ENCODE assay signal across 9 cellular contexts in genomic region chr17:38742431-38743308, GRCh38. TPM values are rescaled to one million over a fixed set of nuclear protein-coding genes. Genes with fewer than 3 reads are reported as not detected.
DNase-seq lines count a peak whose midpoint lies in the region; ATAC-seq and TF ChIP-seq lines count a peak whose summit lies in the region.
"Had no signal": no experiment of that assay in that cellular context is flagged by ENCODE, and none has a peak within 500 bp of the region (broad histone marks: within the 10 kb centered on the region; RNA-seq: fewer than 3 reads in every experiment).

No MANE protein-coding gene starts in this region.

- intact Hi-C loops in psoas muscle (cut with DNase I), result no loop called here

- TF ChIP-seq CTCF in Peyer's patch (IDR thresholded peaks at IDR 0.05) (no peak), fibroblast of mammary gland (conservative IDR thresholded peaks at IDR 0.05; ENCODE audit: control insufficient read depth, insufficient read depth, low read depth, low read length) (no peak), psoas muscle (IDR thresholded peaks at IDR 0.05) (no peak)

- no peaks in the 10 kb centered on the region for H3K36me3 Mint-ChIP-seq in immature natural killer cell

- CTCF ChIA-PET in HEK293T (lab: Yijun Ruan, JAX), result no interaction called here

- H3K9me3 ChIP-seq in Peyer's patch (no peaks in the 10 kb centered on the region), psoas muscle (no peaks in the 10 kb centered on the region)

- H3K27ac Mint-ChIP-seq in immature natural killer cell, result no peak overlapping the region

- H3K4me3 Mint-ChIP-seq in immature natural killer cell, result no peak overlapping the region

- POLR2A ChIA-PET in HEK293T (lab: Yijun Ruan, JAX), result interaction anchor here (1.1 kb wide), 1 partner anchor 9 kb away, joined by 5 read pairs; the partner anchor contains the start of gene PSMB3

- ATAC-seq in psoas muscle (peak; percentile 19 to 56 (median 42)), GM21526 (IDR thresholded peaks at IDR 0.05; ENCODE audit: low FRiP score, unreplicated experiment) (no peak)

- H3K4me3 ChIP-seq in Peyer's patch, result peak overlapping the region in 1 of 4 donors; percentile 9
- no peak overlapping the region for H3K4me3 ChIP-seq in fibroblast of mammary gland (ENCODE audit: control insufficient read depth, low read depth, low read length)
- no peak overlapping the region for H3K4me3 ChIP-seq in psoas muscle

- H3K4me1 Mint-ChIP-seq in immature natural killer cell, result peaks cover 7 to 9% of the 10 kb centered on the region in 2 donors

- DNase-seq in HEK293T (ENCODE audit: extremely low spot score) (no peak), Peyer's patch (peak in 2 of 3 donors; percentile 71 to 75), fibroblast of mammary gland (ENCODE audit: low read depth) (peak; percentile 89), psoas muscle (peak in 1 of 2 donors; percentile 59), middle frontal gyrus (ENCODE audit: extremely low spot score, low spot score) (no peak), immature natural killer cell (no peak), activated gamma-delta T cell treated with Interleukin-2 at 50 U/mL for 16 hours (no peak)

- TF ChIP-seq POLR2A in Peyer's patch (IDR thresholded peaks at IDR 0.05), result peak in 1 of 2 donors; percentile 19

- H3K4me1 ChIP-seq in Peyer's patch, result peaks cover 7 to 83% (median 12%) of the 10 kb centered on the region in 4 donors
- H3K4me1 ChIP-seq in psoas muscle, result peaks cover 16% of the 10 kb centered on the region

- H3K27me3 Mint-ChIP-seq in immature natural killer cell (ENCODE audit: low read depth in 3 of 3), result peaks cover 13 to 28% (median 14%) of the 10 kb centered on the region in 3 donors

- peaks cover 0 to 18% (median 0%) of the 10 kb centered on the region in 3 donors for H3K36me3 ChIP-seq in Peyer's patch
- H3K36me3 ChIP-seq in psoas muscle (ENCODE audit: insufficient read depth in 1 of 2, low read depth in 1 of 2), result peaks cover 0 to 7% of the 10 kb centered on the region in 2 donors

- H3K27me3 ChIP-seq in Peyer's patch (no peaks in the 10 kb centered on the region), psoas muscle (ENCODE audit: insufficient read depth in 3 of 3, low read length in 2 of 3) (peaks cover 0 to 22% (median 3%) of the 10 kb centered on the region in 3 donors)

- 27 to 32% (median 30%) methylated on average over 22 of the region's 22 CpGs for WGBS in psoas muscle, 3 donors

- H3K27ac ChIP-seq in Peyer's patch (peak overlapping the region in 3 of 4 donors; percentile 59 to 86 (median 85)), psoas muscle (peak overlapping the region; percentile 70)
- H3K27ac ChIP-seq: KMS-11 had no signal

- no peaks in the 10 kb centered on the region for H3K9me3 Mint-ChIP-seq in immature natural killer cell

TF ChIP-seq in HEK293T, 16 proteins besides CTCF, POLR2A, EP300 and RAD21:
- TF ChIP-seq SUZ12 (IDR thresholded peaks at IDR 0.05) (no peak), PKNOX1 (IDR thresholded peaks at IDR 0.05) (peak; percentile 53), HDGF (IDR thresholded peaks at IDR 0.05; ENCODE audit: borderline replicate concordance) (no peak)

RNA-seq across cellular contexts. Expression of gene PCGF2, which starts 5.5 kb away (rescaled TPM):
- total RNA-seq in Peyer's patch (10 to 100 TPM in 2 of 4 donors, 1 to 10 TPM in 2; 8.3 to 41.9 (median 14.5) TPM), psoas muscle (10 to 100 TPM in 1 of 4 donors, 1 to 10 TPM in 3; 7.1 to 10.8 (median 7.5) TPM)
- polyA plus RNA-seq in psoas muscle (1 to 10 TPM; 3.3 to 5.8 (median 5.1) TPM), immature natural killer cell (not detected)

RNA-seq across cellular contexts. Expression of gene PSMB3, which starts 9.9 kb away (rescaled TPM):
- total RNA-seq in Peyer's patch (100 to 1,000 TPM; 106 to 165 (median 109) TPM), psoas muscle (100 to 1,000 TPM; 112 to 209 (median 184) TPM)
- polyA plus RNA-seq in psoas muscle (100 to 1,000 TPM; 286 to 463 (median 332) TPM), immature natural killer cell (100 to 1,000 TPM; 509 to 821 (median 662) TPM)

RNA-seq across cellular contexts. Expression of gene CISD3, which starts 12.5 kb away (rescaled TPM):
- total RNA-seq in Peyer's patch, result 10 to 100 TPM; 10.7 to 55.0 (median 43.2) TPM
- total RNA-seq in psoas muscle, result 10 to 100 TPM; 29.9 to 45.5 (median 37.4) TPM
- 10 to 100 TPM; 39.6 to 83.6 (median 41.5) TPM for polyA plus RNA-seq in psoas muscle
- 100 to 1,000 TPM; 143 to 197 (median 160) TPM for polyA plus RNA-seq in immature natural killer cell

RNA-seq across cellular contexts. Expression of gene MLLT6, which starts 37.6 kb away (rescaled TPM):
- total RNA-seq in Peyer's patch (100 to 1,000 TPM in 3 of 4 donors, 10 to 100 TPM in 1; 69.2 to 297 (median 190) TPM), psoas muscle (100 to 1,000 TPM in 1 of 4 donors, 10 to 100 TPM in 3; 78.5 to 120 (median 84.9) TPM)
- polyA plus RNA-seq in psoas muscle (10 to 100 TPM; 16.3 to 50.2 (median 25.5) TPM), immature natural killer cell (10 to 100 TPM in 1 of 3 donors, 1 to 10 TPM in 2; 3.8 to 24.5 (median 7.4) TPM)

RNA-seq across cellular contexts. Expression of gene PIP4K2B, which starts 56.7 kb away (rescaled TPM):
- total RNA-seq in Peyer's patch (10 to 100 TPM; 16.7 to 61.9 (median 22.8) TPM), psoas muscle (10 to 100 TPM; 61.2 to 66.7 (median 63.8) TPM)
- polyA plus RNA-seq in psoas muscle (10 to 100 TPM; 19.3 to 72.6 (median 26.5) TPM), immature natural killer cell (10 to 100 TPM in 2 of 3 donors, 1 to 10 TPM in 1; 6.2 to 15.4 (median 12.5) TPM)

Comparison
In these comparisons a context has a peak if more than half of its experiments do, and no peak if none do; other contexts are left out.
1. DNase-seq: peak in Peyer's patch (2 of 3) and fibroblast of mammary gland (single experiment); none in HEK293T (single experiment), middle frontal gyrus (single experiment), immature natural killer cell (0 of 3) and activated gamma-delta T cell treated with Interleukin-2 at 50 U/mL for 16 hours (single experiment).